ENCODE assay signal across 24 cellular contexts in the genomic region with DNA sequence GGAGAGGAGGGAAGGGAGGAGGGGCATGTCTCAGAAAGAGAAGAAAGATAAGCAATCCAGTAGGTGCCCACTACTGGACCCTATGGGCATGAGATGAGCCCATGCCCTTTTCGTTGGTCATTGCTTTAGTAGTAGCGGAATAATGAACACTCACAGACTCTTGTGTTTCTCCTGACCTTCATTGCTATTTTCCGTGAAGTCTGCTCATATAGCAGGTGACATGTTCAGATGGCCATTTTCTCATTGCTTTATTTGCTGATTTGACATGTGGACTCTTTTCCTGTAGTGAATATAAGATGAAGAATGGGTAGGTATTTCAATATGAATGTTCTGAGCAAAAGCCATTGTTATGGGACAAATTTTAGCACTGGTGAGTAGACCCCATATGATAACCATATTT.
"Had no signal": no experiment of that assay in that cellular context is flagged by ENCODE, and none has a peak within 500 bp of the region (broad histone marks: within the 10 kb centered on the region; RNA-seq: fewer than 3 reads in every experiment).

No MANE protein-coding gene starts in this region.

- H3K27me3 Mint-ChIP-seq: progenitor cell of endocrine pancreas; stimulated activated memory B cell treated with anti-CD40 and anti-IgM and Interleukin-4, amounts not matched to agents 10 μg/mL and 1 μg/mL and 100 μg/mL, for 72 hours; stimulated activated naive CD8-positive, alpha-beta T cell treated with anti-CD3 and anti-CD28 coated beads, Interleukin-15, Interleukin-2, amounts not matched to agents 100 ng/mL and 50 ng/mL, for 24 hours had no signal

- H3K4me3 Mint-ChIP-seq: endodermal cell; natural killer cell; neural crest cell; stimulated activated memory B cell treated with anti-CD40 and anti-IgM and Interleukin-4, amounts not matched to agents 10 μg/mL and 1 μg/mL and 100 μg/mL, for 72 hours; stimulated activated naive CD8-positive, alpha-beta T cell treated with anti-CD3 and anti-CD28 coated beads, Interleukin-15, Interleukin-2, amounts not matched to agents 100 ng/mL and 50 ng/mL, for 24 hours had no signal

- H3K4me2 ChIP-seq: hepatocyte, smooth muscle cell had no signal

- H3K36me3 ChIP-seq: ovary, tibial artery, upper lobe of left lung, uterus had no signal

- ATAC-seq: left colon; left ventricle myocardium superior; right cardiac atrium; stimulated activated memory B cell treated with anti-CD40 and anti-IgM and Interleukin-4, amounts not matched to agents 10 μg/mL and 1 μg/mL and 100 μg/mL, for 72 hours had no signal

- H3K9me3 ChIP-seq: ovary, tibial artery, upper lobe of left lung, uterus had no signal

- H3K4me3 ChIP-seq: coronary artery, hepatocyte, lung, ovary, smooth muscle cell, tibial artery, upper lobe of left lung, uterus had no signal

- H2AFZ ChIP-seq: hepatocyte had no signal

- H3K36me3 Mint-ChIP-seq: natural killer cell had no signal

- H3K27me3 ChIP-seq: hepatocyte, ovary, tibial artery, upper lobe of left lung, uterus had no signal

- H3K27ac ChIP-seq: coronary artery, hepatocyte, ovary, tibial artery, upper lobe of left lung, uterus had no signal

- DNase-seq: effector CD4-positive, alpha-beta T cell; endodermal cell; foreskin melanocyte; head of caudate nucleus; left colon; left ventricle myocardium superior; natural killer cell; nucleus accumbens; ovary; right cardiac atrium; stimulated activated CD4-positive, alpha-beta T cell treated with anti-CD3 and anti-CD28 coated beads, Interleukin-2, amount 100 ng/mL, for 48 hours; stimulated activated CD8-positive, alpha-beta memory T cell treated with anti-CD3 and anti-CD28 coated beads, Interleukin-4, amount 100 ng/mL, for 48 hours; tibial artery; upper lobe of left lung; uterus had no signal

- FAIRE-seq: endothelial cell of umbilical vein had no signal

- H3K4me1 ChIP-seq: uterus had no signal

- H3K27ac Mint-ChIP-seq: endodermal cell; progenitor cell of endocrine pancreas; stimulated activated memory B cell treated with anti-CD40 and anti-IgM and Interleukin-4, amounts not matched to agents 10 μg/mL and 1 μg/mL and 100 μg/mL, for 72 hours; stimulated activated naive CD8-positive, alpha-beta T cell treated with anti-CD3 and anti-CD28 coated beads, Interleukin-15, Interleukin-2, amounts not matched to agents 100 ng/mL and 50 ng/mL, for 24 hours had no signal

- H3K9me3 Mint-ChIP-seq: endodermal cell; natural killer cell; neural crest cell; stimulated activated memory B cell treated with anti-CD40 and anti-IgM and Interleukin-4, amounts not matched to agents 10 μg/mL and 1 μg/mL and 100 μg/mL, for 72 hours; stimulated activated naive CD8-positive, alpha-beta T cell treated with anti-CD3 and anti-CD28 coated beads, Interleukin-15, Interleukin-2, amounts not matched to agents 100 ng/mL and 50 ng/mL, for 24 hours had no signal
